Comparison of ENCODE assay signal across 21 cellular contexts in genomic region chr20:13297105-13297899, GRCh38.
DNase-seq lines count a peak whose midpoint lies in the region; ATAC-seq lines count a peak whose summit lies in the region.
"Had no signal": no experiment of that assay in that cellular context is flagged by ENCODE, and none has a peak within 500 bp of the region (broad histone marks: within the 10 kb centered on the region; RNA-seq: fewer than 3 reads in every experiment).

No MANE protein-coding gene starts in this region.

- H3K27ac Mint-ChIP-seq in activated naive CD4-positive, alpha-beta T cell treated with anti-CD3 and anti-CD28 coated beads, Interleukin-2, amount 10 ng/mL, durations not matched to agents 7 days and 5 days = peak overlapping the region; percentile 49
- H3K27ac Mint-ChIP-seq: CD4-positive, alpha-beta T cell had no signal

- CTCF ChIA-PET in activated naive CD4-positive, alpha-beta T cell treated with anti-CD3 and anti-CD28 coated beads, Interleukin-2, amount 10 ng/mL, durations not matched to agents 7 days and 5 days (lab: Charles Lee) = interaction anchor here (1.3 kb wide), 1 partner anchor 13 kb away, joined by 3 read pairs; no protein-coding TSS in a partner anchor

- no peaks in the 10 kb centered on the region for H3K27me3 Mint-ChIP-seq in activated naive CD4-positive, alpha-beta T cell treated with anti-CD3 and anti-CD28 coated beads, Interleukin-2, amount 10 ng/mL, durations not matched to agents 7 days and 5 days
- H3K27me3 Mint-ChIP-seq: CD4-positive, alpha-beta T cell had no signal

- no peaks in the 10 kb centered on the region for H3K36me3 Mint-ChIP-seq in activated naive CD4-positive, alpha-beta T cell treated with anti-CD3 and anti-CD28 coated beads, Interleukin-2, amount 10 ng/mL, durations not matched to agents 7 days and 5 days

- no peak overlapping the region for H3K4me3 Mint-ChIP-seq in activated naive CD4-positive, alpha-beta T cell treated with anti-CD3 and anti-CD28 coated beads, Interleukin-2, amount 10 ng/mL, durations not matched to agents 7 days and 5 days
- H3K4me3 Mint-ChIP-seq: CD4-positive, alpha-beta T cell had no signal

- H3K9me3 Mint-ChIP-seq in activated naive CD4-positive, alpha-beta T cell treated with anti-CD3 and anti-CD28 coated beads, Interleukin-2, amount 10 ng/mL, durations not matched to agents 7 days and 5 days = no peaks in the 10 kb centered on the region
- H3K9me3 Mint-ChIP-seq: CD4-positive, alpha-beta T cell had no signal

- DNase-seq in activated naive CD4-positive, alpha-beta T cell treated with anti-CD3 and anti-CD28 coated beads, Interleukin-2, amount 10 ng/mL, durations not matched to agents 7 days and 5 days = no peak
- no peak for DNase-seq in activated naive CD4-positive, alpha-beta T cell (lab: John Stamatoyannopoulos, UW)
- DNase-seq in left lobe of liver (ENCODE audit: low spot score) = no peak
- peak; percentile 18 for DNase-seq in renal cortical epithelial cell (ENCODE audit: low read depth)
- DNase-seq in NCI-H187 treated with DMSO at 0.1 percent for 48 hours (lab: John Stamatoyannopoulos, UW) = no peak
- DNase-seq: ACHN; CD4-positive, alpha-beta T cell; COR-L47; DMS53; HCEC 1CT; NCI-H1105 treated with DMSO at 0.1 percent for 48 hours; NCI-H146; NCI-H2029 treated with DMSO at 0.1 percent for 48 hours; NCI-H446 treated with DMSO at 0.1 percent for 48 hours; NCI-H526; NCI-H82; NK-92 treated with Interleukin-12 subunit alpha and Interleukin-12 subunit beta, amount 100 ng/mL, for 24 hours; PC-3; SK-N-SH had no signal

- H3K4me1 Mint-ChIP-seq in activated naive CD4-positive, alpha-beta T cell treated with anti-CD3 and anti-CD28 coated beads, Interleukin-2, amount 10 ng/mL, durations not matched to agents 7 days and 5 days = no peaks in the 10 kb centered on the region

- ATAC-seq in left lobe of liver = peak; percentile 56
- ATAC-seq in GM19452 (IDR thresholded peaks at IDR 0.05; ENCODE audit: unreplicated experiment) = no peak
- no peak for ATAC-seq in HG02588 (IDR thresholded peaks at IDR 0.05; ENCODE audit: unreplicated experiment)
- ATAC-seq: PC-3 had no signal
